Comparison of ENCODE assay signal across 1 cellular context in the genomic region with DNA sequence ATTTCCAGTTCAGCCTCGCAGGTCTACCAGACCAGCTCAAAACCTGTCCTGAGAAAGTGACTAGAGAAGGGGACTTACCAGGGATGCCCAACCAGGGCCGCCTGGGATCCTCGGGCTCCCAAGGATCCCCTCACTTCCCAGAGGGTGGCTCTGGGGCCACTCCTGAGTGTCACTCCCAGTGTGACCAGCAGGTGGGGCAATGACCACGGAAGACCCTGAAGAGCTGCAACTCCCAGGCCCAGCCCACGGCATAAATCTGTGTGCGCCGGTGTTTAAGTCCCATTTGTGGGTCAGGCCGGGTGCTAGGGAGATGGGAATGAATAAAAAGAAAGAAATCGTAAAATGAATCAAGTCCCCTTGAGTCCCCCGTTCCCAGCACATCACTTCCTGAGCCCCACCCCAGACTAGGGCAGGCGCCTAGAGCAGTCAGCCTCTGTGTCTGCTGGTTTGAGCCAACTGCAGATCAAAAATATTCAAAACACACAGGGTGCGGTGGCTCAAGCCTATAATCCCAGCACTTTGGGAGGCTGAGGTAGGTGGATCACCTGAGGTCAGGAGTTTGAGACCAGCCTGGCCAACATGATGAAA.
TF ChIP-seq lines count a peak whose summit lies in the region.

No MANE protein-coding gene starts in this region.

TF ChIP-seq in HepG2, 621 proteins besides CTCF, POLR2A, EP300 and RAD21 (continued from another document):
- TF ChIP-seq ADNP (CRISPR knock-in tag; IDR thresholded peaks at IDR 0.05), result no peak
- TF ChIP-seq ZNF34 (CRISPR knock-in tag; IDR thresholded peaks at IDR 0.05; ENCODE audit: borderline replicate concordance), result no peak
- 0 out of 2 replicates have a peak, but pooled peaks have one; percentile 32 for TF ChIP-seq MYPOP (CRISPR knock-in tag; IDR thresholded peaks at IDR 0.05)
- TF ChIP-seq RBFOX2 (IDR thresholded peaks at IDR 0.05; ENCODE audit: low read depth, low read length), result no peak
- TF ChIP-seq, protein P1, sequence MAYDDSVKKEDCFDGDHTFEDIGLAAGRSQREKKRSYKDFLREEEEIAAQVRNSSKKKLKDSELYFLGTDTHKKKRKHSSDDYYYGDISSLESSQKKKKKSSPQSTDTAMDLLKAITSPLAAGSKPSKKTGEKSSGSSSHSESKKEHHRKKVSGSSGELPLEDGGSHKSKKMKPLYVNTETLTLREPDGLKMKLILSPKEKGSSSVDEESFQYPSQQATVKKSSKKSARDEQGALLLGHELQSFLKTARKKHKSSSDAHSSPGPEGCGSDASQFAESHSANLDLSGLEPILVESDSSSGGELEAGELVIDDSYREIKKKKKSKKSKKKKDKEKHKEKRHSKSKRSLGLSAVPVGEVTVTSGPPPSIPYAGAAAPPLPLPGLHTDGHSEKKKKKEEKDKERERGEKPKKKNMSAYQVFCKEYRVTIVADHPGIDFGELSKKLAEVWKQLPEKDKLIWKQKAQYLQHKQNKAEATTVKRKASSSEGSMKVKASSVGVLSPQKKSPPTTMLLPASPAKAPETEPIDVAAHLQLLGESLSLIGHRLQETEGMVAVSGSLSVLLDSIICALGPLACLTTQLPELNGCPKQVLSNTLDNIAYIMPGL (CRISPR knock-in tag; IDR thresholded peaks at IDR 0.05; ENCODE audit: borderline replicate concordance in 1 of 2, low read depth in 1 of 2), result 0 out of 4 replicates have a peak, but pooled peaks of 1 of the 2 experiments have one; percentile 54
- no peak for TF ChIP-seq TRAFD1 (CRISPR knock-in tag; IDR thresholded peaks at IDR 0.05; ENCODE audit: borderline replicate concordance)
- no peak for TF ChIP-seq PCBP1 (IDR thresholded peaks at IDR 0.05; ENCODE audit: borderline replicate concordance, low read depth, low read length)
- no peak for TF ChIP-seq ZBTB34 (CRISPR knock-in tag; IDR thresholded peaks at IDR 0.05)
- no peak for TF ChIP-seq ZNF3 (CRISPR knock-in tag; IDR thresholded peaks at IDR 0.05)
- TF ChIP-seq, protein P2, sequence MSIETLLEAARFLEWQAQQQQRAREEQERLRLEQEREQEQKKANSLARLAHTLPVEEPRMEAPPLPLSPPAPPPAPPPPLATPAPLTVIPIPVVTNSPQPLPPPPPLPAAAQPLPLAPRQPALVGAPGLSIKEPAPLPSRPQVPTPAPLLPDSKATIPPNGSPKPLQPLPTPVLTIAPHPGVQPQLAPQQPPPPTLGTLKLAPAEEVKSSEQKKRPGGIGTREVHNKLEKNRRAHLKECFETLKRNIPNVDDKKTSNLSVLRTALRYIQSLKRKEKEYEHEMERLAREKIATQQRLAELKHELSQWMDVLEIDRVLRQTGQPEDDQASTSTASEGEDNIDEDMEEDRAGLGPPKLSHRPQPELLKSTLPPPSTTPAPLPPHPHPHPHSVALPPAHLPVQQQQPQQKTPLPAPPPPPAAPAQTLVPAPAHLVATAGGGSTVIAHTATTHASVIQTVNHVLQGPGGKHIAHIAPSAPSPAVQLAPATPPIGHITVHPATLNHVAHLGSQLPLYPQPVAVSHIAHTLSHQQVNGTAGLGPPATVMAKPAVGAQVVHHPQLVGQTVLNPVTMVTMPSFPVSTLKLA (IDR thresholded peaks at IDR 0.05), result no peak
- TF ChIP-seq, protein P3, sequence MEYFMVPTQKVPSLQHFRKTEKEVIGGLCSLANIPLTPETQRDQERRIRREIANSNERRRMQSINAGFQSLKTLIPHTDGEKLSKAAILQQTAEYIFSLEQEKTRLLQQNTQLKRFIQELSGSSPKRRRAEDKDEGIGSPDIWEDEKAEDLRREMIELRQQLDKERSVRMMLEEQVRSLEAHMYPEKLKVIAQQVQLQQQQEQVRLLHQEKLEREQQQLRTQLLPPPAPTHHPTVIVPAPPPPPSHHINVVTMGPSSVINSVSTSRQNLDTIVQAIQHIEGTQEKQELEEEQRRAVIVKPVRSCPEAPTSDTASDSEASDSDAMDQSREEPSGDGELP (IDR thresholded peaks at IDR 0.05; ENCODE audit: borderline replicate concordance, low read depth), result no peak
- no peak for TF ChIP-seq NR3C1 (CRISPR knock-in tag; IDR thresholded peaks at IDR 0.05)
- no peak for TF ChIP-seq U2AF2 (IDR thresholded peaks at IDR 0.05; ENCODE audit: low read depth, low read length)
- TF ChIP-seq ELF1 (CRISPR knock-in tag; IDR thresholded peaks at IDR 0.05), result peak; percentile 53
- TF ChIP-seq ZNF780A (CRISPR knock-in tag; IDR thresholded peaks at IDR 0.05), result no peak
- 0 out of 2 replicates have a peak, but pooled peaks have one; percentile 31 for TF ChIP-seq BORCS8-MEF2B (CRISPR knock-in tag; IDR thresholded peaks at IDR 0.05)
- no peak for TF ChIP-seq ZKSCAN8 (CRISPR knock-in tag; IDR thresholded peaks at IDR 0.05; ENCODE audit: borderline replicate concordance)
- TF ChIP-seq GZF1 (CRISPR knock-in tag; IDR thresholded peaks at IDR 0.05), result no peak
- no peak for TF ChIP-seq RORA (CRISPR knock-in tag; IDR thresholded peaks at IDR 0.05)
- no peak for TF ChIP-seq RFXANK (CRISPR knock-in tag; IDR thresholded peaks at IDR 0.05)
- TF ChIP-seq SMC3 (IDR thresholded peaks at IDR 0.05; ENCODE audit: low read length), result peak; percentile 65
- TF ChIP-seq ZC3H13 (CRISPR knock-in tag; IDR thresholded peaks at IDR 0.05), result no peak
- no peak for TF ChIP-seq ZNF296 (CRISPR knock-in tag; conservative IDR thresholded peaks at IDR 0.05)
- peak; percentile 41; the same call in 1 of the 2 replicates for TF ChIP-seq ZNF501 (CRISPR knock-in tag; IDR thresholded peaks at IDR 0.05)
- TF ChIP-seq SMAD3 (CRISPR knock-in tag; IDR thresholded peaks at IDR 0.05), result peak; percentile 36; the same call in 1 of the 2 replicates
- no peak for TF ChIP-seq SP2 (CRISPR knock-in tag; IDR thresholded peaks at IDR 0.05)
- TF ChIP-seq SALL1 (CRISPR knock-in tag; IDR thresholded peaks at IDR 0.05), result 0 out of 2 replicates have a peak, but pooled peaks have one; percentile 37
- no peak for TF ChIP-seq ERF (CRISPR knock-in tag; IDR thresholded peaks at IDR 0.05)
- TF ChIP-seq NR0B2 (CRISPR knock-in tag; IDR thresholded peaks at IDR 0.05), result no peak
- TF ChIP-seq STAG1 (CRISPR knock-in tag; IDR thresholded peaks at IDR 0.05), result peak; percentile 76
- TF ChIP-seq PRDM15 (CRISPR knock-in tag; IDR thresholded peaks at IDR 0.05), result no peak
- TF ChIP-seq KLF6 (CRISPR knock-in tag; IDR thresholded peaks at IDR 0.05), result no peak
- no peak for TF ChIP-seq TP53 (CRISPR knock-in tag; conservative IDR thresholded peaks at IDR 0.05)
- TF ChIP-seq RBM39 (IDR thresholded peaks at IDR 0.05; ENCODE audit: low read depth, low read length, poor library complexity, severe bottlenecking), result no peak
TF ChIP-seq in HepG2: peak in this region for 18.
